Comparison of ENCODE assay signal across 15 cellular contexts in genomic region chr3:155607761-155608160, GRCh38.
A peak's percentile ranks its signal among the peaks of the same experiment; 100 is the strongest.
DNase-seq lines count a peak whose midpoint lies in the region; ATAC-seq, FAIRE-seq and TF ChIP-seq lines count a peak whose summit lies in the region.
"Had no signal": no experiment of that assay in that cellular context is flagged by ENCODE, and none has a peak within 500 bp of the region (broad histone marks: within the 10 kb centered on the region; RNA-seq: fewer than 3 reads in every experiment).

No MANE protein-coding gene starts in this region.

- H3K27me3 ChIP-seq in GM23338 (ENCODE audit: insufficient read depth): no peaks in the 10 kb centered on the region
- H3K27me3 ChIP-seq in endodermal cell (ENCODE audit: control insufficient read depth, insufficient read depth, low read length, poor library complexity, severe bottlenecking): no peaks in the 10 kb centered on the region
- no peaks in the 10 kb centered on the region for H3K27me3 ChIP-seq in pancreas
- H3K27me3 ChIP-seq: BE2C had no signal

- H3K27ac ChIP-seq in GM23338 (ENCODE audit: low read depth) (peak overlapping the region; percentile 17; the same call in 1 of the 2 replicates), endodermal cell (ENCODE audit: low read depth, low read length) (peak overlapping the region; percentile 42), pancreas (no peak overlapping the region)
- H3K27ac ChIP-seq: C4-2B had no signal

- no peaks in the 10 kb centered on the region for H4K20me1 ChIP-seq in GM23338 (replicated peaks; ENCODE audit: insufficient read depth)

- H3K27ac Mint-ChIP-seq in GM23338 (peak overlapping the region; percentile 65; the same call in 1 of the 2 replicates), endodermal cell (no peak overlapping the region), nephron (peak overlapping the region; percentile 64 to 95 (median 82))
- H3K27ac Mint-ChIP-seq: CD4-positive, alpha-beta memory T cell had no signal

- peaks cover 33% of the 10 kb centered on the region for H3K4me1 Mint-ChIP-seq in GM23338
- H3K4me1 Mint-ChIP-seq in endodermal cell: peaks cover 34% of the 10 kb centered on the region
- no peaks in the 10 kb centered on the region for H3K4me1 Mint-ChIP-seq in nephron
- H3K4me1 Mint-ChIP-seq: CD4-positive, alpha-beta memory T cell had no signal

- H3K4me2 ChIP-seq in GM23338: no peak overlapping the region

- H3K4me3 Mint-ChIP-seq in GM23338 (no peak overlapping the region), endodermal cell (no peak overlapping the region), nephron (no peak overlapping the region)
- H3K4me3 Mint-ChIP-seq: CD4-positive, alpha-beta memory T cell had no signal

- peaks cover 7% of the 10 kb centered on the region; the same call in 2 of the 3 replicates for H3K36me3 Mint-ChIP-seq in GM23338 (ENCODE audit: low read depth)
- peaks cover 1% of the 10 kb centered on the region for H3K36me3 Mint-ChIP-seq in endodermal cell (ENCODE audit: low read depth)
- H3K36me3 Mint-ChIP-seq in nephron (ENCODE audit: low read depth): peaks cover 28% of the 10 kb centered on the region
- H3K36me3 Mint-ChIP-seq: CD4-positive, alpha-beta memory T cell had no signal

- H3K9me3 ChIP-seq in endodermal cell (ENCODE audit: control insufficient read depth, low read length) (peaks cover 16% of the 10 kb centered on the region), pancreas (no peaks in the 10 kb centered on the region)
- H3K9me3 ChIP-seq: BE2C had no signal

- peaks cover 29% of the 10 kb centered on the region for H3K4me1 ChIP-seq in GM23338 (ENCODE audit: insufficient read depth)
- no peaks in the 10 kb centered on the region for H3K4me1 ChIP-seq in endodermal cell (ENCODE audit: control insufficient read depth, insufficient read depth, low read length)
- H3K4me1 ChIP-seq in pancreas: no peaks in the 10 kb centered on the region
- H3K4me1 ChIP-seq: BE2C had no signal

- H3K9ac ChIP-seq in endodermal cell (ENCODE audit: extremely low read depth, low read length, poor library complexity, severe bottlenecking): no peak overlapping the region

- intact Hi-C loops in pancreas (cut with DNase I): no loop called here

- no peak for DNase-seq in GM23338 (ENCODE audit: low spot score)
- no peak for DNase-seq in endodermal cell
- no peak for DNase-seq in pancreas
- DNase-seq in HT-29 (ENCODE audit: low spot score): no peak
- DNase-seq: BE2C; CD4-positive, alpha-beta memory T cell; DMS79; EL had no signal

- H3K79me2 ChIP-seq in GM23338 (replicated peaks; ENCODE audit: insufficient read depth): peaks cover 29% of the 10 kb centered on the region

- WGBS in endodermal cell (ENCODE audit: insufficient coverage in 1 of 2, insufficient read length in 1 of 2), 2 experiments: 89 to 91% methylated on average over 1 of the region's 1 CpG
- 71 to 85% methylated on average over 1 of the region's 1 CpG for WGBS in pancreas, 2 donors

- H3K36me3 ChIP-seq in GM23338 (ENCODE audit: insufficient read depth) (no peaks in the 10 kb centered on the region), endodermal cell (ENCODE audit: control insufficient read depth, insufficient read depth, low read length) (no peaks in the 10 kb centered on the region), pancreas (no peaks in the 10 kb centered on the region)
- H3K36me3 ChIP-seq: BE2C had no signal

- no peaks in the 10 kb centered on the region; the same call in 2 of the 3 replicates for H3K9me3 Mint-ChIP-seq in GM23338
- peaks cover 12% of the 10 kb centered on the region for H3K9me3 Mint-ChIP-seq in endodermal cell
- peaks cover 25% of the 10 kb centered on the region for H3K9me3 Mint-ChIP-seq in nephron

- TF ChIP-seq CTCF in GM23338 (conservative IDR thresholded peaks at IDR 0.05; ENCODE audit: low read depth in 2 of 2) (no peak), endodermal cell (conservative IDR thresholded peaks at IDR 0.05) (no peak), nephron (IDR thresholded peaks at IDR 0.05; ENCODE audit: unreplicated experiment in 3 of 3) (no peak), pancreas (IDR thresholded peaks at IDR 0.05) (no peak)

- H3K4me3 ChIP-seq in GM23338 (no peak overlapping the region), endodermal cell (ENCODE audit: low read length) (no peak overlapping the region), pancreas (no peak overlapping the region)

- no peaks in the 10 kb centered on the region for H3K27me3 Mint-ChIP-seq in GM23338 (ENCODE audit: insufficient read depth, low read depth, poor library complexity)
- peaks cover 4% of the 10 kb centered on the region for H3K27me3 Mint-ChIP-seq in endodermal cell (ENCODE audit: insufficient read depth)
- H3K27me3 Mint-ChIP-seq in nephron (ENCODE audit: low read depth): no peaks in the 10 kb centered on the region

- no peak for FAIRE-seq in pancreas (lab: Jason Lieb, UNC)
- FAIRE-seq: A204.1, GM12891 had no signal

- ATAC-seq in GM23338 (no peak), GM21447 (IDR thresholded peaks at IDR 0.05; ENCODE audit: unreplicated experiment) (no peak), HG03442 (IDR thresholded peaks at IDR 0.05; ENCODE audit: unreplicated experiment) (no peak), pancreas (no peak)
- ATAC-seq: HCT116 had no signal

- H2AFZ ChIP-seq in GM23338: no peak overlapping the region

- H3F3A ChIP-seq in GM23338 (replicated peaks; ENCODE audit: low read depth): no peaks in the 10 kb centered on the region

- no peaks in the 10 kb centered on the region; the same call in 1 of the 2 replicates for H3K9me2 ChIP-seq in GM23338 (ENCODE audit: insufficient read depth)

TF ChIP-seq in GM23338, 12 proteins besides CTCF, POLR2A, EP300 and RAD21 (continues in another document):
- TF ChIP-seq JUNB (IDR thresholded peaks at IDR 0.05; ENCODE audit: unreplicated experiment) (no peak), ETS1 (IDR thresholded peaks at IDR 0.05) (no peak), REST (IDR thresholded peaks at IDR 0.05; ENCODE audit: unreplicated experiment) (no peak), ZNF331 (CRISPR knock-in tag; IDR thresholded peaks at IDR 0.05; ENCODE audit: low read depth) (no peak)

Comparison
In these comparisons a context has a peak if more than half of its experiments do, and no peak if none do; other contexts are left out.
1. H3K27ac ChIP-seq: peak in GM23338 (single experiment) and endodermal cell (single experiment); none in pancreas (0 of 4).